9 cellular contexts compared by ENCODE assay signal in the genomic region with DNA sequence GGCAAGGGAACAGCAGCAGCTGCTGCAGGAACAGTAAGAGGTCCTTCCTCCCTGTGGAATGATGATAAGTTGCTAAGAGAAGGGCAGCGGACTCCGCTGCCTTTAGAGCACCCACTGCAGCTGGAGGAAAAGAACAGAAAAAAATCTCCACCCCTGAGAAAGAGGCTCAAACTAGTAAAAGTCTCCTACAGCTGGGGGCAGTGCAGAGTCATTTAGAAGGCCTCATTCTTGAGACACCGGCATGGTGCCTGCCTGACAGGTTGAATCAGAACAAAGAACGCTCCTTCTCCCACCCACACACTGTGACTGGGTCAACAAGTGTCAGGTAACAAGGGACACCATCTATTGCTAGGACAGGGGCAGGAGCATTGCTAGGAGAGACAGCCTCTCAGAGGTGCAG.
DNase-seq lines count a peak whose midpoint lies in the region; ATAC-seq, FAIRE-seq and TF ChIP-seq lines count a peak whose summit lies in the region.
"Had no signal": no experiment of that assay in that cellular context is flagged by ENCODE, and none has a peak within 500 bp of the region (broad histone marks: within the 10 kb centered on the region; RNA-seq: fewer than 3 reads in every experiment).

No MANE protein-coding gene starts in this region.

- H3K36me3 Mint-ChIP-seq in immature natural killer cell, result no peaks in the 10 kb centered on the region

- H3K9me2 ChIP-seq in SU-DHL-6 (replicated peaks; ENCODE audit: insufficient read depth, low read length), result no peaks in the 10 kb centered on the region

- H3K9me3 Mint-ChIP-seq in immature natural killer cell, result no peaks in the 10 kb centered on the region

- FAIRE-seq in D721Med (lab: Jason Lieb, UNC), result no peak

- 18 to 25% (median 23%) methylated on average over 4 of the region's 4 CpGs for WGBS in psoas muscle, 3 donors

- no peaks in the 10 kb centered on the region for H3K79me2 ChIP-seq in SU-DHL-6 (ENCODE audit: insufficient read depth, low read length)

- no peaks in the 10 kb centered on the region for H3K4me1 Mint-ChIP-seq in immature natural killer cell

- peak overlapping the region; percentile 21 for H3K4me3 ChIP-seq in SU-DHL-6 (ENCODE audit: insufficient read depth, low read length, poor library complexity, severe bottlenecking)
- no peak overlapping the region for H3K4me3 ChIP-seq in psoas muscle

- H3K4me2 ChIP-seq in SU-DHL-6 (ENCODE audit: low read depth, low read length, poor library complexity, severe bottlenecking), result peak overlapping the region; percentile 65

- H3F3A ChIP-seq in SU-DHL-6 (ENCODE audit: insufficient read depth), result no peaks in the 10 kb centered on the region

- H3K4me3 Mint-ChIP-seq in immature natural killer cell, result no peak overlapping the region

- DNase-seq in D721Med (ENCODE audit: insufficient read length, low spot score) (no peak), HCEC 1CT (peak; percentile 22), left lobe of liver (ENCODE audit: low spot score) (no peak), psoas muscle (no peak), immature natural killer cell (no peak), NCI-H2227 (lab: John Stamatoyannopoulos, UW; ENCODE audit: unreplicated experiment) (no peak), T-helper 1 cell (no peak)

- no peaks in the 10 kb centered on the region for H4K20me1 ChIP-seq in SU-DHL-6 (ENCODE audit: low read depth, low read length)

- TF ChIP-seq CTCF in D721Med (IDR thresholded peaks at IDR 0.05; ENCODE audit: insufficient read depth, missing control alignments) (peak; percentile 53), SU-DHL-6 (IDR thresholded peaks at IDR 0.05; ENCODE audit: insufficient read depth, low read length, poor library complexity, severe bottlenecking) (peak; percentile 56), psoas muscle (IDR thresholded peaks at IDR 0.05) (no peak)

- peak overlapping the region; percentile 61 for H2AFZ ChIP-seq in SU-DHL-6 (ENCODE audit: low read depth, low read length, severe bottlenecking)

- H3K27ac ChIP-seq in SU-DHL-6 (ENCODE audit: low read depth, low read length) (peak overlapping the region; percentile 33; the same call in 1 of the 2 replicates), psoas muscle (no peak overlapping the region)

- no peak overlapping the region for H3K27ac Mint-ChIP-seq in immature natural killer cell

- H3K9me3 ChIP-seq in SU-DHL-6 (ENCODE audit: insufficient read depth, low read length), result no peaks in the 10 kb centered on the region
- no peaks in the 10 kb centered on the region for H3K9me3 ChIP-seq in psoas muscle

- peak overlapping the region; percentile 55 for H3K9ac ChIP-seq in SU-DHL-6 (ENCODE audit: low read length)

- intact Hi-C loops in psoas muscle (cut with DNase I), result no loop called here

- ATAC-seq in left lobe of liver (peak; percentile 33), psoas muscle (no peak)
- ATAC-seq: activated CD4-positive, CD25-positive, alpha-beta regulatory T cell treated with anti-CD3 and anti-CD28 coated beads, Interleukin-2, amount 50 U/mL, for 24 hours had no signal

- H3K36me3 ChIP-seq in SU-DHL-6 (ENCODE audit: low read length), result no peaks in the 10 kb centered on the region
- no peaks in the 10 kb centered on the region for H3K36me3 ChIP-seq in psoas muscle (ENCODE audit: insufficient read depth in 1 of 2, low read depth in 1 of 2)

- H3K27me3 ChIP-seq in SU-DHL-6 (ENCODE audit: low read length), result no peaks in the 10 kb centered on the region
- H3K27me3 ChIP-seq in psoas muscle (ENCODE audit: insufficient read depth in 3 of 3, low read length in 2 of 3), result peaks cover 0 to 2% (median 0%) of the 10 kb centered on the region in 3 donors

- H3K27me3 Mint-ChIP-seq in immature natural killer cell (ENCODE audit: low read depth in 3 of 3), result peaks cover 0 to 12% (median 2%) of the 10 kb centered on the region in 3 donors

- no peaks in the 10 kb centered on the region for H3K4me1 ChIP-seq in psoas muscle
